10 cellular contexts compared by ENCODE assay signal in genomic region chr17:15340966-15341365, GRCh38. TPM values are rescaled to one million over a fixed set of nuclear protein-coding genes. Genes with fewer than 3 reads are reported as not detected.
DNase-seq lines count a peak whose midpoint lies in the region; ATAC-seq and TF ChIP-seq lines count a peak whose summit lies in the region.
"Had no signal": no experiment of that assay in that cellular context is flagged by ENCODE, and none has a peak within 500 bp of the region (broad histone marks: within the 10 kb centered on the region; RNA-seq: fewer than 3 reads in every experiment).

No MANE protein-coding gene starts in this region.

- H3K9me3 Mint-ChIP-seq in chondrocyte (ENCODE audit: low read depth): peaks cover 1% of the 10 kb centered on the region

- DNase-seq in NCI-H748 (lab: John Stamatoyannopoulos, UW; ENCODE audit: unreplicated experiment) (peak; percentile 32), NCI-H748 treated with DMSO at 0.1 percent for 48 hours (lab: John Stamatoyannopoulos, UW) (no peak), chondrocyte (ENCODE audit: low spot score) (no peak), lung (ENCODE audit: low spot score) (no peak), thoracic aorta (ENCODE audit: low spot score) (no peak), NCI-H2107 treated with DMSO at 0.1 percent for 48 hours (lab: John Stamatoyannopoulos, UW; ENCODE audit: unreplicated experiment) (no peak)
- DNase-seq in stimulated activated CD4-positive, alpha-beta T cell treated with anti-CD3 and anti-CD28 coated beads, Interleukin-12 subunit alpha, Interleukin-12 subunit beta, amount 100 ng/mL, for 4 hours: no peak
- DNase-seq: AML-193 had no signal

- H3K27me3 ChIP-seq in lung (ENCODE audit: control insufficient read depth, insufficient read depth): peaks cover 3% of the 10 kb centered on the region
- H3K27me3 ChIP-seq in thoracic aorta (replicated peaks; ENCODE audit: insufficient read depth): peaks cover 12% of the 10 kb centered on the region

- H3K27me3 Mint-ChIP-seq in chondrocyte (ENCODE audit: low read depth): peaks cover 2% of the 10 kb centered on the region

- peak overlapping the region; percentile 85 for H3K4me3 Mint-ChIP-seq in chondrocyte (ENCODE audit: unreplicated experiment)

- H3K4me3 ChIP-seq in lung (peak overlapping the region; percentile 23), thoracic aorta (peak overlapping the region; percentile 69)

- H3K36me3 ChIP-seq in lung (ENCODE audit: control insufficient read depth in 2 of 2, insufficient read depth in 2 of 2, low read length in 2 of 2): no peaks in the 10 kb centered on the region
- H3K36me3 ChIP-seq in thoracic aorta: no peaks in the 10 kb centered on the region

- H3K27ac Mint-ChIP-seq in chondrocyte (ENCODE audit: unreplicated experiment): no peak overlapping the region

- H3K9me3 ChIP-seq in lung (ENCODE audit: control insufficient read depth in 2 of 2, insufficient read depth in 1 of 2, low read length in 1 of 2) (no peaks in the 10 kb centered on the region), thoracic aorta (no peaks in the 10 kb centered on the region)

- peaks cover 14% of the 10 kb centered on the region for H3K4me1 Mint-ChIP-seq in chondrocyte (ENCODE audit: low read depth)

- H3K27ac ChIP-seq in lung (ENCODE audit: low read depth in 1 of 2, low read length in 1 of 2) (no peak overlapping the region), thoracic aorta (no peak overlapping the region)

- TF ChIP-seq CTCF in chondrocyte (IDR thresholded peaks at IDR 0.05): no peak
- TF ChIP-seq CTCF in lung (IDR thresholded peaks at IDR 0.05; ENCODE audit: control extremely low read depth, extremely low read depth): no peak
- TF ChIP-seq CTCF in thoracic aorta (IDR thresholded peaks at IDR 0.05): no peak

- WGBS in lung, 2 donors: 7% methylated on average over 19 of the region's 19 CpGs

- ATAC-seq in lung (ENCODE audit: insufficient read depth, low FRiP score) (no peak), thoracic aorta (ENCODE audit: insufficient number of reproducible peaks, low FRiP score, low read depth) (peak; percentile 22), HG03521 (IDR thresholded peaks at IDR 0.05; ENCODE audit: unreplicated experiment) (no peak)

- no peaks in the 10 kb centered on the region for H3K36me3 Mint-ChIP-seq in chondrocyte (ENCODE audit: low read depth)

- H3K4me1 ChIP-seq in lung (ENCODE audit: control insufficient read depth in 2 of 2, insufficient read depth in 2 of 2, low read length in 2 of 2): peaks cover 0 to 2% of the 10 kb centered on the region in 2 donors
- peaks cover 4 to 13% of the 10 kb centered on the region in 2 donors for H3K4me1 ChIP-seq in thoracic aorta (ENCODE audit: control insufficient read depth in 1 of 2, low read depth in 2 of 2)

RNA-seq across cellular contexts. Expression of gene TEKT3, which starts 0.4 kb away (rescaled TPM):
- total RNA-seq in chondrocyte (0.82 to 2.3 TPM in 2 of 3 replicates, not detected in the other), lung (1 to 10 TPM; 1.4 to 5.4 TPM), thoracic aorta (not detected)
- polyA plus RNA-seq in lung: 1 to 10 TPM; 1.2 to 1.9 TPM
- total RNA-seq: myocyte had no signal
